ENCODE assay signal across 17 cellular contexts in the genomic region with DNA sequence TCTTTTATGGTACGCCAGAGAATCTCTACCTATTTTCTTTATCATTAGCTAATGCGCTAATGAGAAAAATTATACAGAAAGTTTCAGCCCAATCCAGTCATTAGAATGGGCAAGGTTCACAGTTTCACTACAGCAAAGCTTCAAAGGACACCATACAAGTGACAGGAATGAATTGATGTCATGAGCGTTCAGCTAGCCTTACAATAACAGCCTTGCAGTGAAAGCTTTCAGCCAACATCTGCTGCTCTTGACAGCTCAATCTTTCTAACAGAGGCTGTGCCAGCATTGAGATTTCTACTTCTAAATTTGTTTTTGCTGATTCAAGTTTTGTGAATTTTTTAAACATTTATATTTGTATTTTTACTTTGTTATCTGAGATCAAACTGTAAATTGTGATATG.
"Had no signal": no experiment of that assay in that cellular context is flagged by ENCODE, and none has a peak within 500 bp of the region (broad histone marks: within the 10 kb centered on the region; RNA-seq: fewer than 3 reads in every experiment).

No MANE protein-coding gene starts in this region.

- H3K9ac ChIP-seq: neural progenitor cell had no signal

- H3K4me3 ChIP-seq: adrenal gland, cardiac muscle cell, dorsolateral prefrontal cortex, gastroesophageal sphincter, heart right ventricle, lung, neural progenitor cell, right lobe of liver, smooth muscle cell, upper lobe of right lung had no signal

- H3K27ac ChIP-seq: adrenal gland, cardiac muscle cell, gastroesophageal sphincter, heart right ventricle, neural progenitor cell, right lobe of liver, upper lobe of right lung had no signal

- DNase-seq: activated CD4-positive, alpha-beta T cell treated with anti-CD3 and anti-CD28 coated beads for 4 hours; activated CD8-positive, alpha-beta T cell treated with anti-CD3 and anti-CD28 coated beads for 36 hours; activated effector memory CD4-positive, alpha-beta T cell treated with Interleukin-2 at 50 U/mL for 16 hours; activated T-cell treated with anti-CD3 and anti-CD28 coated beads, Interleukin-2, amount 50 U/mL, for 4 hours; adrenal gland; heart right ventricle; left colon; midbrain; right lobe of liver; upper lobe of right lung had no signal

- H3K27me3 ChIP-seq: adrenal gland, cardiac muscle cell, dorsolateral prefrontal cortex, gastroesophageal sphincter, heart right ventricle, neural progenitor cell, right lobe of liver, upper lobe of right lung had no signal

- H2AFZ ChIP-seq: neural progenitor cell had no signal

- H3K9me3 ChIP-seq: adrenal gland, right lobe of liver, upper lobe of right lung had no signal

- H3K4me1 ChIP-seq: adrenal gland, gastroesophageal sphincter, heart right ventricle, neural progenitor cell, right lobe of liver, upper lobe of right lung had no signal

- ATAC-seq: activated CD8-positive, alpha-beta T cell treated with anti-CD3 and anti-CD28 coated beads for 36 hours; activated T-cell treated with anti-CD3 and anti-CD28 coated beads, Interleukin-2, amount 50 U/mL, for 4 hours; gastroesophageal sphincter; heart right ventricle; left colon; right lobe of liver; upper lobe of right lung; WTC11 had no signal

- H3K4me2 ChIP-seq: neural progenitor cell, smooth muscle cell had no signal

- H3K36me3 ChIP-seq: adrenal gland, cardiac muscle cell, gastroesophageal sphincter, heart right ventricle, neural progenitor cell, right lobe of liver, upper lobe of right lung had no signal
